8 cellular contexts compared by ENCODE assay signal in the genomic region with DNA sequence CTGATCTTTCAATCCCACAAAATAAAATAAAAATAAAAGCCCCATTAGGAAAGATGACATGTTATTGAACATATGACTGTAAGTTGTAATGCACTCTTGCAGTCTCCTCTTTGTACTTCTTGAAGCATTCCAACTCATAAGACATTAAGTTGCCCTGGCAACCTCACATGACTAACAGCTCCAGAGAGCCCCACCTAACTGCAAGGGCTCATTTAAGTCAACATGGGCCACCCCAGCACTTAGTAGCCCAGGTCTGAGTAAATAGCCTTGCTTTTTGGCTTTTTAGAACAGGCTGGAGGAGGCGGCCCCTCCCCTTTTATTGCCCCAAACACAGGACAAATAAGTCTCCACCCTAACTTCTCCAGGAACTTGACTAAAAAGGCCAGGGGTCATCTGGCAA.
A peak's percentile ranks its signal among the peaks of the same experiment; 100 is the strongest.
DNase-seq lines count a peak whose midpoint lies in the region; ATAC-seq and TF ChIP-seq lines count a peak whose summit lies in the region.

No MANE protein-coding gene starts in this region.

- no peaks in the 10 kb centered on the region for H3K36me3 Mint-ChIP-seq in T-helper 2 cell treated with Interferon-gamma antibody and Interleukin-4, amounts not matched to agents 5 μg/mL and 100 μg/mL, for 36 hours (ENCODE audit: low read depth)
- no peaks in the 10 kb centered on the region for H3K36me3 Mint-ChIP-seq in glutamatergic neuron (ENCODE audit: unreplicated experiment)

- POLR2A ChIA-PET in SK-N-SH (lab: Yijun Ruan, JAX): interaction anchor here (1.1 kb wide), 1 partner anchor 14 kb away, joined by 3 read pairs; no protein-coding TSS in a partner anchor

- peak overlapping the region in 1 of 2 experiments; percentile 82; a peak in 3 of 4 replicates for H3K27ac ChIP-seq in SK-N-SH (ENCODE audit: low read depth in 2 of 2, low read length in 1 of 2)

- H3K4me3 ChIP-seq in SK-N-SH (ENCODE audit: low read depth in 2 of 2, low read length in 1 of 2) (peak overlapping the region; percentile 21 to 24; a peak in 3 of 4 replicates), fibroblast of the aortic adventitia (ENCODE audit: low read depth, low read length) (no peak overlapping the region), retinal pigment epithelial cell (ENCODE audit: low read length) (peak overlapping the region; percentile 43)

- no peak overlapping the region for H3K27ac Mint-ChIP-seq in T-helper 2 cell treated with Interferon-gamma antibody and Interleukin-4, amounts not matched to agents 5 μg/mL and 100 μg/mL, for 36 hours
- H3K27ac Mint-ChIP-seq in glutamatergic neuron (ENCODE audit: unreplicated experiment): no peak overlapping the region

- peaks cover 17% of the 10 kb centered on the region for H3K4me1 Mint-ChIP-seq in T-helper 2 cell treated with Interferon-gamma antibody and Interleukin-4, amounts not matched to agents 5 μg/mL and 100 μg/mL, for 36 hours (ENCODE audit: low read depth)
- H3K4me1 Mint-ChIP-seq in glutamatergic neuron (ENCODE audit: low read depth, unreplicated experiment): peaks cover 8% of the 10 kb centered on the region

- no peaks in the 10 kb centered on the region for H3K79me2 ChIP-seq in SK-N-SH (ENCODE audit: insufficient read depth)

- no peaks in the 10 kb centered on the region for H3K27me3 ChIP-seq in SK-N-SH (ENCODE audit: insufficient read depth)

- H3F3A ChIP-seq in SK-N-SH (replicated peaks; ENCODE audit: insufficient read depth): peaks cover 7% of the 10 kb centered on the region

- H3K36me3 ChIP-seq in SK-N-SH (replicated peaks in 1 of 2; ENCODE audit: control insufficient read depth in 1 of 2, insufficient read depth in 2 of 2, low read length in 1 of 2): no peaks in the 10 kb centered on the region

- H3K9me2 ChIP-seq in SK-N-SH: no peaks in the 10 kb centered on the region

- no peaks in the 10 kb centered on the region for H3K9me3 ChIP-seq in SK-N-SH

- H3K4me1 ChIP-seq in SK-N-SH (ENCODE audit: control insufficient read depth in 1 of 2, insufficient read depth in 2 of 2, low read depth in 1 of 2, low read length in 1 of 2): peaks cover 24 to 29% of the 10 kb centered on the region in 2 experiments

- peak overlapping the region; percentile 63; the same call in 1 of the 2 replicates for H3K9ac ChIP-seq in SK-N-SH

- 75% methylated on average over 1 of the region's 1 CpG for WGBS in SK-N-SH (ENCODE audit: low lambda C conversion rate)

- peak overlapping the region; percentile 68 for H3K4me2 ChIP-seq in SK-N-SH

- no peak for ATAC-seq in HG02571 (IDR thresholded peaks at IDR 0.05; ENCODE audit: unreplicated experiment)

- no peak for TF ChIP-seq CTCF in SK-N-SH (IDR thresholded peaks at IDR 0.05)
- TF ChIP-seq CTCF in fibroblast of the aortic adventitia (IDR thresholded peaks at IDR 0.05; ENCODE audit: insufficient read depth, low read length): no peak
- TF ChIP-seq CTCF in retinal pigment epithelial cell (conservative IDR thresholded peaks at IDR 0.05; ENCODE audit: low read depth, low read length): no peak
- no peak for TF ChIP-seq CTCF in glutamatergic neuron (IDR thresholded peaks at IDR 0.05; ENCODE audit: partially characterized antibody, unreplicated experiment)

- peak overlapping the region; percentile 74; the same call in 1 of the 2 replicates for H2AFZ ChIP-seq in SK-N-SH (ENCODE audit: low read depth)

- DNase-seq in T-helper 2 cell treated with Interferon-gamma antibody and Interleukin-4, amounts not matched to agents 5 μg/mL and 100 μg/mL, for 36 hours (ENCODE audit: low spot score): no peak
- DNase-seq in T-helper 2 cell (no peak), SK-N-SH (peak; percentile 16), fibroblast of the aortic adventitia (ENCODE audit: low read depth) (peak; percentile 88), retinal pigment epithelial cell (ENCODE audit: low read depth) (no peak), glutamatergic neuron (no peak), NCI-H82 treated with DMSO at 0.1 percent for 48 hours (lab: John Stamatoyannopoulos, UW; ENCODE audit: unreplicated experiment) (no peak)

- no peaks in the 10 kb centered on the region for H3K9me3 Mint-ChIP-seq in T-helper 2 cell treated with Interferon-gamma antibody and Interleukin-4, amounts not matched to agents 5 μg/mL and 100 μg/mL, for 36 hours
- H3K9me3 Mint-ChIP-seq in glutamatergic neuron (ENCODE audit: unreplicated experiment): peaks cover 7% of the 10 kb centered on the region

- peak overlapping the region; percentile 1 for H3K4me3 Mint-ChIP-seq in T-helper 2 cell treated with Interferon-gamma antibody and Interleukin-4, amounts not matched to agents 5 μg/mL and 100 μg/mL, for 36 hours
- no peak overlapping the region for H3K4me3 Mint-ChIP-seq in glutamatergic neuron (ENCODE audit: unreplicated experiment)

- peaks cover 61% of the 10 kb centered on the region for H3K27me3 Mint-ChIP-seq in T-helper 2 cell treated with Interferon-gamma antibody and Interleukin-4, amounts not matched to agents 5 μg/mL and 100 μg/mL, for 36 hours (ENCODE audit: low read depth)
- H3K27me3 Mint-ChIP-seq in glutamatergic neuron (ENCODE audit: unreplicated experiment): peaks cover 9% of the 10 kb centered on the region

- TF ChIP-seq EP300 in SK-N-SH (IDR thresholded peaks at IDR 0.05; ENCODE audit: borderline replicate concordance in 1 of 2, low read depth in 1 of 2, low read length in 1 of 2): no peak

- CTCF ChIA-PET in SK-N-SH (lab: Yijun Ruan, JAX): interaction anchor here (1.1 to 1.6 kb wide), 3 partner anchors 60 to 621 kb away, joined by 3 to 5 read pairs (median 3); no protein-coding TSS in a partner anchor

- no peaks in the 10 kb centered on the region for H4K20me1 ChIP-seq in SK-N-SH (ENCODE audit: insufficient read depth)

- no peak for TF ChIP-seq RAD21 in SK-N-SH (IDR thresholded peaks at IDR 0.05; ENCODE audit: low read length)

TF ChIP-seq in SK-N-SH, 30 proteins besides CTCF, POLR2A, EP300 and RAD21:
- peak; percentile 40; the same call in 1 of the 2 replicates for TF ChIP-seq USF1 (IDR thresholded peaks at IDR 0.05; ENCODE audit: borderline replicate concordance, low read depth)
- no peak for TF ChIP-seq CHD2 (IDR thresholded peaks at IDR 0.05; ENCODE audit: low read length, partially characterized antibody)
TF ChIP-seq in SK-N-SH: peak in this region for 1.

Comparison
In these comparisons a context has a peak if more than half of its experiments do, and no peak if none do; other contexts are left out.
1. DNase-seq: peak in SK-N-SH (single experiment) and fibroblast of the aortic adventitia (single experiment); none in T-helper 2 cell treated with Interferon-gamma antibody and Interleukin-4, amounts not matched to agents 5 μg/mL and 100 μg/mL, for 36 hours (single experiment), T-helper 2 cell (0 of 5), retinal pigment epithelial cell (single experiment), glutamatergic neuron (single experiment) and NCI-H82 treated with DMSO at 0.1 percent for 48 hours (single experiment).